ENCODE assay signal across 1 cellular context in the genomic region with DNA sequence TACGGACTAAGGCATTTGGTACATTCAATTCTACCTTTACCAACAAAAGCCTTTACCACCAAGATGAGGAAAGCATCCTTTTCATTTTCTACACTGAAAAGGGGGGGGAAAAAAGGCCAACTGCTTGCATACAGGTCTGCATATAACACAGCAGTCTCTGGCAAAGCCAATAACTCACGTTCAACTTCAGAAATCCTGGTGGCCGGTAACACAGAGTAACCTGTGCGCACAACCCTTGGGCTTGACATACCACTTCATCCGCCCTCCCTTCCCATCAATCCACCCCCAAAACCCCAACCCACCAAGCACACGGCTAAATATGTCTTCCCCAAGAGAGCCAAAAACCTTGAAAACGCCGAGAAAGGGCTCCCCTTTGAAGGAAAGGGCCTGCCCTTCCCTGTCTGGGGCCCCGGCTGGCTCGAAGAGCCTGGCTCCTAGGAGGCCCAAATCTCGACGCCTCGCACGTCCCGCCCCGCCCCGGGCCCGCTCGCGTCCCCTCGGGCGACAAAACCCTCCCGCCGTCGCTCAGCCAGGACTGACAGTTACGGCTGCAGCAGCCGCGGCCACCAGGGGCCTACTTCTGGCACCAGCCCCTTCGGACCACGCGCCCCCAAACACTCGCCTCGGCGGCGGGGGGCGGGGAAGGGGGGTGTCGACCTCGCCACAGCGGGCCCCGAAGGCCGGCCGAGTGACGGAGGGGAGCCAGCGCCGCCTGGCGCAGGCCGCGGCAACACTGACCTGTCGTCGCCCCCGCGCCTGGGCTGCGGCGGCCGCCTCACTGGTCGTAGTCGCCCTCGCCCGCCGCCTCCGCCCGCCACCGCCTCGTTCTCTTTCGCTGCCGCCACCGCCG.
TF ChIP-seq lines count a peak whose summit lies in the region.

No MANE protein-coding gene starts in this region.

TF ChIP-seq in HepG2, 621 proteins besides CTCF, POLR2A, EP300 and RAD21 (continued from another document and continues in another):
- TF ChIP-seq, protein P1, sequence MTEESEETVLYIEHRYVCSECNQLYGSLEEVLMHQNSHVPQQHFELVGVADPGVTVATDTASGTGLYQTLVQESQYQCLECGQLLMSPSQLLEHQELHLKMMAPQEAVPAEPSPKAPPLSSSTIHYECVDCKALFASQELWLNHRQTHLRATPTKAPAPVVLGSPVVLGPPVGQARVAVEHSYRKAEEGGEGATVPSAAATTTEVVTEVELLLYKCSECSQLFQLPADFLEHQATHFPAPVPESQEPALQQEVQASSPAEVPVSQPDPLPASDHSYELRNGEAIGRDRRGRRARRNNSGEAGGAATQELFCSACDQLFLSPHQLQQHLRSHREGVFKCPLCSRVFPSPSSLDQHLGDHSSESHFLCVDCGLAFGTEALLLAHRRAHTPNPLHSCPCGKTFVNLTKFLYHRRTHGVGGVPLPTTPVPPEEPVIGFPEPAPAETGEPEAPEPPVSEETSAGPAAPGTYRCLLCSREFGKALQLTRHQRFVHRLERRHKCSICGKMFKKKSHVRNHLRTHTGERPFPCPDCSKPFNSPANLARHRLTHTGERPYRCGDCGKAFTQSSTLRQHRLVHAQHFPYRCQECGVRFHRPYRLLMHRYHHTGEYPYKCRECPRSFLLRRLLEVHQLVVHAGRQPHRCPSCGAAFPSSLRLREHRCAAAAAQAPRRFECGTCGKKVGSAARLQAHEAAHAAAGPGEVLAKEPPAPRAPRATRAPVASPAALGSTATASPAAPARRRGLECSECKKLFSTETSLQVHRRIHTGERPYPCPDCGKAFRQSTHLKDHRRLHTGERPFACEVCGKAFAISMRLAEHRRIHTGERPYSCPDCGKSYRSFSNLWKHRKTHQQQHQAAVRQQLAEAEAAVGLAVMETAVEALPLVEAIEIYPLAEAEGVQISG (CRISPR knock-in tag; IDR thresholded peaks at IDR 0.05): 0 out of 2 replicates have a peak, but pooled peaks have one; percentile 15
- TF ChIP-seq CHCHD3 (CRISPR knock-in tag; IDR thresholded peaks at IDR 0.05) (peak; percentile 22; the same call in 1 of the 2 replicates), MAZ (IDR thresholded peaks at IDR 0.05; ENCODE audit: borderline replicate concordance, low read depth, low read length) (0 out of 2 replicates have a peak, but pooled peaks have one; percentile 17), MAZ (CRISPR knock-in tag; IDR thresholded peaks at IDR 0.05; ENCODE audit: low read depth) (peak; percentile 63), ZNF615 (CRISPR knock-in tag; IDR thresholded peaks at IDR 0.05; ENCODE audit: borderline replicate concordance) (no peak), ZNF460 (CRISPR knock-in tag; IDR thresholded peaks at IDR 0.05; ENCODE audit: borderline replicate concordance) (no peak), PHF21A (CRISPR knock-in tag; IDR thresholded peaks at IDR 0.05) (no peak; the same call in 1 of the 2 replicates), ZNF546 (CRISPR knock-in tag; conservative IDR thresholded peaks at IDR 0.05) (0 out of 2 replicates have a peak, but pooled peaks have one; percentile 49), POGZ (CRISPR knock-in tag; IDR thresholded peaks at IDR 0.05) (0 out of 2 replicates have a peak, but pooled peaks have one; percentile 12), LCORL (IDR thresholded peaks at IDR 0.05) (no peak), LCORL (CRISPR knock-in tag; IDR thresholded peaks at IDR 0.05) (peak; percentile 20; the same call in 1 of the 2 replicates), ZEB1 (IDR thresholded peaks at IDR 0.05; ENCODE audit: insufficient replicate concordance, low read depth) (no peak), ZNF83 (CRISPR knock-in tag; IDR thresholded peaks at IDR 0.05; ENCODE audit: borderline replicate concordance) (0 out of 2 replicates have a peak, but pooled peaks have one; percentile 11), NFIC (IDR thresholded peaks at IDR 0.05; ENCODE audit: low read length) (no peak), PHF20 (CRISPR knock-in tag; IDR thresholded peaks at IDR 0.05) (no peak; the same call in 1 of the 2 replicates), ZSCAN9 (CRISPR knock-in tag; IDR thresholded peaks at IDR 0.05; ENCODE audit: borderline replicate concordance) (no peak), WIZ (CRISPR knock-in tag; IDR thresholded peaks at IDR 0.05) (no peak), FOXC1 (CRISPR knock-in tag; IDR thresholded peaks at IDR 0.05; ENCODE audit: borderline replicate concordance) (peak; percentile 63; the same call in 1 of the 2 replicates), ZMAT3 (CRISPR knock-in tag; conservative IDR thresholded peaks at IDR 0.05) (peak; percentile 87), SRY (CRISPR knock-in tag; IDR thresholded peaks at IDR 0.05) (0 out of 2 replicates have a peak, but pooled peaks have one; percentile 3), ZNF589 (CRISPR knock-in tag; conservative IDR thresholded peaks at IDR 0.05) (no peak), PTBP1 (IDR thresholded peaks at IDR 0.05; ENCODE audit: low read depth, low read length, poor library complexity, severe bottlenecking) (no peak), ZNF224 (CRISPR knock-in tag; IDR thresholded peaks at IDR 0.05) (no peak), ZNF451 (CRISPR knock-in tag; IDR thresholded peaks at IDR 0.05) (0 out of 2 replicates have a peak, but pooled peaks have one; percentile 72), HMGA1 (CRISPR knock-in tag; conservative IDR thresholded peaks at IDR 0.05) (no peak), STAG1 (CRISPR knock-in tag; IDR thresholded peaks at IDR 0.05) (peak; percentile 49), NONO (IDR thresholded peaks at IDR 0.05) (no peak), NONO (CRISPR knock-in tag; conservative IDR thresholded peaks at IDR 0.05) (peak; percentile 17; the same call in 1 of the 2 replicates), HOXA5 (CRISPR knock-in tag; IDR thresholded peaks at IDR 0.05) (no peak), ZNF567 (CRISPR knock-in tag; IDR thresholded peaks at IDR 0.05; ENCODE audit: borderline replicate concordance) (no peak), MEIS2 (CRISPR knock-in tag; IDR thresholded peaks at IDR 0.05) (0 out of 2 replicates have a peak, but pooled peaks have one; percentile 30), SIX1 (CRISPR knock-in tag; IDR thresholded peaks at IDR 0.05; ENCODE audit: borderline replicate concordance) (no peak), ZNF441 (CRISPR knock-in tag; IDR thresholded peaks at IDR 0.05; ENCODE audit: borderline replicate concordance) (peak; percentile 38)
- TF ChIP-seq, protein P2, sequence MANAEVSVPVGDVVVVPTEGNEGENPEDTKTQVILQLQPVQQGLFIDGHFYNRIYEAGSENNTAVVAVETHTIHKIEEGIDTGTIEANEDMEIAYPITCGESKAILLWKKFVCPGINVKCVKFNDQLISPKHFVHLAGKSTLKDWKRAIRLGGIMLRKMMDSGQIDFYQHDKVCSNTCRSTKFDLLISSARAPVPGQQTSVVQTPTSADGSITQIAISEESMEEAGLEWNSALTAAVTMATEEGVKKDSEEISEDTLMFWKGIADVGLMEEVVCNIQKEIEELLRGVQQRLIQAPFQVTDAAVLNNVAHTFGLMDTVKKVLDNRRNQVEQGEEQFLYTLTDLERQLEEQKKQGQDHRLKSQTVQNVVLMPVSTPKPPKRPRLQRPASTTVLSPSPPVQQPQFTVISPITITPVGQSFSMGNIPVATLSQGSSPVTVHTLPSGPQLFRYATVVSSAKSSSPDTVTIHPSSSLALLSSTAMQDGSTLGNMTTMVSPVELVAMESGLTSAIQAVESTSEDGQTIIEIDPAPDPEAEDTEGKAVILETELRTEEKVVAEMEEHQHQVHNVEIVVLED (CRISPR knock-in tag; IDR thresholded peaks at IDR 0.05; ENCODE audit: borderline replicate concordance): no peak
- TF ChIP-seq, protein P3, sequence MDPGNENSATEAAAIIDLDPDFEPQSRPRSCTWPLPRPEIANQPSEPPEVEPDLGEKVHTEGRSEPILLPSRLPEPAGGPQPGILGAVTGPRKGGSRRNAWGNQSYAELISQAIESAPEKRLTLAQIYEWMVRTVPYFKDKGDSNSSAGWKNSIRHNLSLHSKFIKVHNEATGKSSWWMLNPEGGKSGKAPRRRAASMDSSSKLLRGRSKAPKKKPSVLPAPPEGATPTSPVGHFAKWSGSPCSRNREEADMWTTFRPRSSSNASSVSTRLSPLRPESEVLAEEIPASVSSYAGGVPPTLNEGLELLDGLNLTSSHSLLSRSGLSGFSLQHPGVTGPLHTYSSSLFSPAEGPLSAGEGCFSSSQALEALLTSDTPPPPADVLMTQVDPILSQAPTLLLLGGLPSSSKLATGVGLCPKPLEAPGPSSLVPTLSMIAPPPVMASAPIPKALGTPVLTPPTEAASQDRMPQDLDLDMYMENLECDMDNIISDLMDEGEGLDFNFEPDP (CRISPR knock-in tag; conservative IDR thresholded peaks at IDR 0.05): 0 out of 2 replicates have a peak, but pooled peaks have one; percentile 12
- TF ChIP-seq, protein P4, sequence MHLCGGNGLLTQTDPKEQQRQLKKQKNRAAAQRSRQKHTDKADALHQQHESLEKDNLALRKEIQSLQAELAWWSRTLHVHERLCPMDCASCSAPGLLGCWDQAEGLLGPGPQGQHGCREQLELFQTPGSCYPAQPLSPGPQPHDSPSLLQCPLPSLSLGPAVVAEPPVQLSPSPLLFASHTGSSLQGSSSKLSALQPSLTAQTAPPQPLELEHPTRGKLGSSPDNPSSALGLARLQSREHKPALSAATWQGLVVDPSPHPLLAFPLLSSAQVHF (CRISPR knock-in tag; IDR thresholded peaks at IDR 0.05): no peak
- TF ChIP-seq, protein P5, sequence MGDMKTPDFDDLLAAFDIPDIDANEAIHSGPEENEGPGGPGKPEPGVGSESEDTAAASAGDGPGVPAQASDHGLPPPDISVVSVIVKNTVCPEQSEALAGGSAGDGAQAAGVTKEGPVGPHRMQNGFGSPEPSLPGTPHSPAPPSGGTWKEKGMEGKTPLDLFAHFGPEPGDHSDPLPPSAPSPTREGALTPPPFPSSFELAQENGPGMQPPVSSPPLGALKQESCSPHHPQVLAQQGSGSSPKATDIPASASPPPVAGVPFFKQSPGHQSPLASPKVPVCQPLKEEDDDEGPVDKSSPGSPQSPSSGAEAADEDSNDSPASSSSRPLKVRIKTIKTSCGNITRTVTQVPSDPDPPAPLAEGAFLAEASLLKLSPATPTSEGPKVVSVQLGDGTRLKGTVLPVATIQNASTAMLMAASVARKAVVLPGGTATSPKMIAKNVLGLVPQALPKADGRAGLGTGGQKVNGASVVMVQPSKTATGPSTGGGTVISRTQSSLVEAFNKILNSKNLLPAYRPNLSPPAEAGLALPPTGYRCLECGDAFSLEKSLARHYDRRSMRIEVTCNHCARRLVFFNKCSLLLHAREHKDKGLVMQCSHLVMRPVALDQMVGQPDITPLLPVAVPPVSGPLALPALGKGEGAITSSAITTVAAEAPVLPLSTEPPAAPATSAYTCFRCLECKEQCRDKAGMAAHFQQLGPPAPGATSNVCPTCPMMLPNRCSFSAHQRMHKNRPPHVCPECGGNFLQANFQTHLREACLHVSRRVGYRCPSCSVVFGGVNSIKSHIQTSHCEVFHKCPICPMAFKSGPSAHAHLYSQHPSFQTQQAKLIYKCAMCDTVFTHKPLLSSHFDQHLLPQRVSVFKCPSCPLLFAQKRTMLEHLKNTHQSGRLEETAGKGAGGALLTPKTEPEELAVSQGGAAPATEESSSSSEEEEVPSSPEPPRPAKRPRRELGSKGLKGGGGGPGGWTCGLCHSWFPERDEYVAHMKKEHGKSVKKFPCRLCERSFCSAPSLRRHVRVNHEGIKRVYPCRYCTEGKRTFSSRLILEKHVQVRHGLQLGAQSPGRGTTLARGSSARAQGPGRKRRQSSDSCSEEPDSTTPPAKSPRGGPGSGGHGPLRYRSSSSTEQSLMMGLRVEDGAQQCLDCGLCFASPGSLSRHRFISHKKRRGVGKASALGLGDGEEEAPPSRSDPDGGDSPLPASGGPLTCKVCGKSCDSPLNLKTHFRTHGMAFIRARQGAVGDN (CRISPR knock-in tag; IDR thresholded peaks at IDR 0.05): peak; percentile 86
- TF ChIP-seq, protein P6, sequence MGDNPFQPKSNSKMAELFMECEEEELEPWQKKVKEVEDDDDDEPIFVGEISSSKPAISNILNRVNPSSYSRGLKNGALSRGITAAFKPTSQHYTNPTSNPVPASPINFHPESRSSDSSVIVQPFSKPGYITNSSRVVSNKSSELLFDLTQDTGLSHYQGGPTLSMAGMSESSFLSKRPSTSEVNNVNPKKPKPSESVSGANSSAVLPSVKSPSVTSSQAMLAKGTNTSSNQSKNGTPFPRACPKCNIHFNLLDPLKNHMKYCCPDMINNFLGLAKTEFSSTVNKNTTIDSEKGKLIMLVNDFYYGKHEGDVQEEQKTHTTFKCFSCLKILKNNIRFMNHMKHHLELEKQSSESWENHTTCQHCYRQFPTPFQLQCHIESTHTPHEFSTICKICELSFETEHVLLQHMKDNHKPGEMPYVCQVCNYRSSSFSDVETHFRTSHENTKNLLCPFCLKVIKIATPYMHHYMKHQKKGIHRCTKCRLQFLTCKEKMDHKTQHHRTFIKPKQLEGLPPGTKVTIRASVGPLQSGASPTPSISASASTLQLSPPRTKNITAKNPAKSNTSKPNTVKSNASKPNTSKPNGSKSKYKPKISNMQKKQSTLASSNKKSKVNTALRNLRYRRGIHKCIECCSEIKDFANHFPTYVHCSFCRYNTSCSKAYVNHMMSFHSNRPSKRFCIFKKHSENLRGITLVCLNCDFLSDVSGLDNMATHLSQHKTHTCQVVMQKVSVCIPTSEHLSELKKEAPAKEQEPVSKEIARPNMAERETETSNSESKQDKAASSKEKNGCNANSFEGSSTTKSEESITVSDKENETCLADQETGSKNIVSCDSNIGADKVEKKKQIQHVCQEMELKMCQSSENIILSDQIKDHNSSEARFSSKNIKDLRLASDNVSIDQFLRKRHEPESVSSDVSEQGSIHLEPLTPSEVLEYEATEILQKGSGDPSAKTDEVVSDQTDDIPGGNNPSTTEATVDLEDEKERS (CRISPR knock-in tag; IDR thresholded peaks at IDR 0.05): peak; percentile 66
- TF ChIP-seq, protein P7, sequence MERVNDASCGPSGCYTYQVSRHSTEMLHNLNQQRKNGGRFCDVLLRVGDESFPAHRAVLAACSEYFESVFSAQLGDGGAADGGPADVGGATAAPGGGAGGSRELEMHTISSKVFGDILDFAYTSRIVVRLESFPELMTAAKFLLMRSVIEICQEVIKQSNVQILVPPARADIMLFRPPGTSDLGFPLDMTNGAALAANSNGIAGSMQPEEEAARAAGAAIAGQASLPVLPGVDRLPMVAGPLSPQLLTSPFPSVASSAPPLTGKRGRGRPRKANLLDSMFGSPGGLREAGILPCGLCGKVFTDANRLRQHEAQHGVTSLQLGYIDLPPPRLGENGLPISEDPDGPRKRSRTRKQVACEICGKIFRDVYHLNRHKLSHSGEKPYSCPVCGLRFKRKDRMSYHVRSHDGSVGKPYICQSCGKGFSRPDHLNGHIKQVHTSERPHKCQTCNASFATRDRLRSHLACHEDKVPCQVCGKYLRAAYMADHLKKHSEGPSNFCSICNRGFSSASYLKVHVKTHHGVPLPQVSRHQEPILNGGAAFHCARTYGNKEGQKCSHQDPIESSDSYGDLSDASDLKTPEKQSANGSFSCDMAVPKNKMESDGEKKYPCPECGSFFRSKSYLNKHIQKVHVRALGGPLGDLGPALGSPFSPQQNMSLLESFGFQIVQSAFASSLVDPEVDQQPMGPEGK (CRISPR knock-in tag; IDR thresholded peaks at IDR 0.05): peak; percentile 82
- TF ChIP-seq, protein P8, sequence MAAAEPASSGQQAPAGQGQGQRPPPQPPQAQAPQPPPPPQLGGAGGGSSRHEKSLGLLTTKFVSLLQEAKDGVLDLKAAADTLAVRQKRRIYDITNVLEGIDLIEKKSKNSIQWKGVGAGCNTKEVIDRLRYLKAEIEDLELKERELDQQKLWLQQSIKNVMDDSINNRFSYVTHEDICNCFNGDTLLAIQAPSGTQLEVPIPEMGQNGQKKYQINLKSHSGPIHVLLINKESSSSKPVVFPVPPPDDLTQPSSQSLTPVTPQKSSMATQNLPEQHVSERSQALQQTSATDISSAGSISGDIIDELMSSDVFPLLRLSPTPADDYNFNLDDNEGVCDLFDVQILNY (CRISPR knock-in tag; conservative IDR thresholded peaks at IDR 0.05): no peak
